ENCODE assay signal across 22 cellular contexts in the genomic region with DNA sequence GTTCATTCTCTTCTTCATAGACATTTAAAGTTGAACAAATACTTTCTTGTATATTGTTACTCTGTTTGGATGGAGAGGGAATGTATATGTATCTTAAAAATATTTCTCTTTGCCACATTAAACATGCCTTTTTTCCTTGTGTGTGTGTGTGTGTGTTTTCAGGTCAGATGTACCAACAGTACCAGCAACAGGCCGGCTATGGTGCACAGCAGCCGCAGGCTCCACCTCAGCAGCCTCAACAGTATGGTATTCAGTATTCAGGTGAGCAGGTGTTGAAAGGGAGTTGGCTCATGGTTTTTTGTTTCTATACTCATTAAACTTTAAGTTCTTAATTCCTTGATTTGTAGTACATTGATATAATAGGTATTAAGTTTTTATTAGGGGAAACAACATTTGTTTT. TPM values are rescaled to one million over a fixed set of nuclear protein-coding genes. Genes with fewer than 3 reads are reported as not detected.
A peak's percentile ranks its signal among the peaks of the same experiment; 100 is the strongest.
DNase-seq lines count a peak whose midpoint lies in the region; ATAC-seq and TF ChIP-seq lines count a peak whose summit lies in the region.
"Had no signal": no experiment of that assay in that cellular context is flagged by ENCODE, and none has a peak within 500 bp of the region (broad histone marks: within the 10 kb centered on the region; RNA-seq: fewer than 3 reads in every experiment).

No MANE protein-coding gene starts in this region.

- ATAC-seq in right cardiac atrium (no peak), left cardiac atrium (no peak), WTC11 (no peak), foreskin keratinocyte (no peak), GM21447 (IDR thresholded peaks at IDR 0.05; ENCODE audit: unreplicated experiment) (no peak), body of pancreas (no peak)
- ATAC-seq: GM12878, HCT116 had no signal

- no peaks in the 10 kb centered on the region for H3K4me1 Mint-ChIP-seq in WTC11
- H3K4me1 Mint-ChIP-seq: B cell; CD4-positive, CD25-positive, alpha-beta regulatory T cell had no signal

- no peaks in the 10 kb centered on the region for H3K9me3 ChIP-seq in right cardiac atrium (ENCODE audit: control insufficient read depth, low read length)
- H3K9me3 ChIP-seq in osteoblast (ENCODE audit: low read depth, low read length): no peaks in the 10 kb centered on the region
- H3K9me3 ChIP-seq in body of pancreas: no peaks in the 10 kb centered on the region
- H3K9me3 ChIP-seq: BLaER1 had no signal

- H3K27ac ChIP-seq in right cardiac atrium (ENCODE audit: low read length): peak overlapping the region; percentile 45
- H3K27ac ChIP-seq in osteoblast (ENCODE audit: low read depth, low read length): peak overlapping the region; percentile 4
- no peak overlapping the region for H3K27ac ChIP-seq in foreskin keratinocyte
- H3K27ac ChIP-seq in body of pancreas: no peak overlapping the region
- H3K27ac ChIP-seq: 22Rv1, BLaER1, C4-2B, GM23248 had no signal

- DNase-seq in right cardiac atrium: no peak
- no peak for DNase-seq in left cardiac atrium
- DNase-seq in WTC11 (ENCODE audit: low spot score): no peak
- DNase-seq in osteoblast (ENCODE audit: insufficient read length, low spot score, missing footprints): no peak
- no peak for DNase-seq in foreskin keratinocyte
- DNase-seq in NCI-H2196 (lab: John Stamatoyannopoulos, UW; ENCODE audit: unreplicated experiment): no peak
- DNase-seq in body of pancreas: no peak
- DNase-seq: CD4-positive, CD25-positive, alpha-beta regulatory T cell; CD8-positive, alpha-beta memory T cell; DMS 273 treated with DMSO at 0.1 percent for 48 hours; DMS79; EL; GDM1; GM23248; H9 had no signal

- H3K4me1 ChIP-seq in right cardiac atrium (ENCODE audit: control insufficient read depth, insufficient read depth, low read length): peaks cover 1% of the 10 kb centered on the region
- H3K4me1 ChIP-seq in osteoblast (ENCODE audit: insufficient read depth, low read length): peaks cover 4% of the 10 kb centered on the region
- H3K4me1 ChIP-seq in foreskin keratinocyte: no peaks in the 10 kb centered on the region
- H3K4me1 ChIP-seq in body of pancreas: no peaks in the 10 kb centered on the region
- H3K4me1 ChIP-seq: BLaER1 had no signal

- H4K20me1 ChIP-seq in osteoblast (ENCODE audit: insufficient read depth, low read length): peaks cover 4% of the 10 kb centered on the region

- intact Hi-C loops in right cardiac atrium (cut with DNase I): no loop called here
- intact Hi-C loops in left cardiac atrium (cut with DNase I): no loop called here
- intact Hi-C loops in body of pancreas (cut with DNase I): loop anchor here (10.0 kb wide), 1 partner anchor 450 kb away; no protein-coding TSS in a partner anchor

- CTCF ChIA-PET in WTC11 (lab: Charles Lee): no interaction called here

- H3K27me3 Mint-ChIP-seq in WTC11 (ENCODE audit: low read depth): no peaks in the 10 kb centered on the region
- H3K27me3 Mint-ChIP-seq: B cell; CD4-positive, CD25-positive, alpha-beta regulatory T cell had no signal

- 92% methylated on average over 2 of the region's 2 CpGs for WGBS in right cardiac atrium
- 97 to 100% methylated on average over 2 of the region's 2 CpGs for WGBS in body of pancreas, 2 donors

- no peak overlapping the region for H3K4me3 Mint-ChIP-seq in WTC11
- H3K4me3 Mint-ChIP-seq: B cell; CD4-positive, CD25-positive, alpha-beta regulatory T cell; CD8-positive, alpha-beta memory T cell; H9 had no signal

- peaks cover 13% of the 10 kb centered on the region for H3K79me2 ChIP-seq in osteoblast (ENCODE audit: insufficient read depth, low read length)

- H3K36me3 Mint-ChIP-seq in WTC11: peaks cover 48% of the 10 kb centered on the region

- TF ChIP-seq CTCF in WTC11 (IDR thresholded peaks at IDR 0.05) (no peak), osteoblast (IDR thresholded peaks at IDR 0.05; ENCODE audit: extremely low read depth, low read depth, low read length) (no peak), foreskin keratinocyte (conservative IDR thresholded peaks at IDR 0.05) (no peak), body of pancreas (IDR thresholded peaks at IDR 0.05) (no peak)

- H3K27ac Mint-ChIP-seq in WTC11: 0 out of 2 replicates have a peak overlapping the region, but pooled peaks have one; percentile 20
- H3K27ac Mint-ChIP-seq: B cell had no signal

- no peak overlapping the region for H2AFZ ChIP-seq in osteoblast (ENCODE audit: low read length)
- H2AFZ ChIP-seq: GM23248 had no signal

- no peak for TF ChIP-seq POLR2A in body of pancreas (IDR thresholded peaks at IDR 0.05)

- H3K9me3 Mint-ChIP-seq in WTC11: no peaks in the 10 kb centered on the region
- H3K9me3 Mint-ChIP-seq: CD4-positive, CD25-positive, alpha-beta regulatory T cell; CD8-positive, alpha-beta memory T cell; H9 had no signal

- H3K36me3 ChIP-seq in osteoblast (ENCODE audit: insufficient read depth, low read length): peaks cover 89% of the 10 kb centered on the region
- peaks cover 13 to 19% of the 10 kb centered on the region in 2 donors for H3K36me3 ChIP-seq in body of pancreas (replicated peaks in 1 of 2; ENCODE audit: insufficient read depth in 1 of 2, low read depth in 2 of 2)

- no peaks in the 10 kb centered on the region for H3K27me3 ChIP-seq in right cardiac atrium (ENCODE audit: control insufficient read depth, insufficient read depth)
- H3K27me3 ChIP-seq in osteoblast (ENCODE audit: insufficient read depth, low read length): no peaks in the 10 kb centered on the region
- no peaks in the 10 kb centered on the region for H3K27me3 ChIP-seq in foreskin keratinocyte
- no peaks in the 10 kb centered on the region for H3K27me3 ChIP-seq in body of pancreas
- H3K27me3 ChIP-seq: BLaER1 had no signal

- no peak overlapping the region for H3K4me3 ChIP-seq in right cardiac atrium (ENCODE audit: low read length)
- no peak overlapping the region for H3K4me3 ChIP-seq in osteoblast (ENCODE audit: insufficient read depth, low read length)
- H3K4me3 ChIP-seq in body of pancreas: no peak overlapping the region
- H3K4me3 ChIP-seq: BLaER1, GM12878, GM23248 had no signal

- no peak overlapping the region for H3K4me2 ChIP-seq in osteoblast (ENCODE audit: insufficient read depth, low read length)
- H3K4me2 ChIP-seq: BLaER1 had no signal

- POLR2A ChIA-PET in WTC11 (lab: Charles Lee): no interaction called here

TF ChIP-seq in WTC11, 78 proteins besides CTCF, POLR2A, EP300 and RAD21:
- TF ChIP-seq JUN (CRISPR knock-in tag; IDR thresholded peaks at IDR 0.05) (no peak), CBFB (CRISPR knock-in tag; IDR thresholded peaks at IDR 0.05; ENCODE audit: low read depth) (no peak), PREB (CRISPR knock-in tag; IDR thresholded peaks at IDR 0.05; ENCODE audit: borderline replicate concordance) (no peak), ELF4 (CRISPR knock-in tag; IDR thresholded peaks at IDR 0.05; ENCODE audit: low read depth) (no peak), TEAD1 (CRISPR knock-in tag; IDR thresholded peaks at IDR 0.05) (no peak)
- TF ChIP-seq, protein P1, sequence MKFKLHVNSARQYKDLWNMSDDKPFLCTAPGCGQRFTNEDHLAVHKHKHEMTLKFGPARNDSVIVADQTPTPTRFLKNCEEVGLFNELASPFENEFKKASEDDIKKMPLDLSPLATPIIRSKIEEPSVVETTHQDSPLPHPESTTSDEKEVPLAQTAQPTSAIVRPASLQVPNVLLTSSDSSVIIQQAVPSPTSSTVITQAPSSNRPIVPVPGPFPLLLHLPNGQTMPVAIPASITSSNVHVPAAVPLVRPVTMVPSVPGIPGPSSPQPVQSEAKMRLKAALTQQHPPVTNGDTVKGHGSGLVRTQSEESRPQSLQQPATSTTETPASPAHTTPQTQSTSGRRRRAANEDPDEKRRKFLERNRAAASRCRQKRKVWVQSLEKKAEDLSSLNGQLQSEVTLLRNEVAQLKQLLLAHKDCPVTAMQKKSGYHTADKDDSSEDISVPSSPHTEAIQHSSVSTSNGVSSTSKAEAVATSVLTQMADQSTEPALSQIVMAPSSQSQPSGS (CRISPR knock-in tag; IDR thresholded peaks at IDR 0.05; ENCODE audit: borderline replicate concordance, low read depth): no peak

RNA-seq across cellular contexts. Expression of gene TFG, which starts 35.4 kb away (rescaled TPM):
- total RNA-seq in right cardiac atrium: 10 to 100 TPM; 81.6 to 98.6 (median 88.2) TPM
- 89.0 TPM for polyA plus RNA-seq in right cardiac atrium
- total RNA-seq in left cardiac atrium: 10 to 100 TPM; 86.5 to 93.9 TPM
- total RNA-seq in WTC11 (2021): 64.9 to 68.4 TPM (median 66.9 TPM) in 3 replicates
- 81.4 and 89.0 TPM in 2 replicates for total RNA-seq in osteoblast
- 124 and 133 TPM in 2 replicates for total RNA-seq in foreskin keratinocyte
- 151 and 155 TPM in 2 replicates for polyA plus RNA-seq in foreskin keratinocyte
- total RNA-seq in body of pancreas: 10 to 100 TPM; 46.1 to 55.8 TPM

Comparison
In these comparisons a context has a peak if more than half of its experiments do, and no peak if none do; other contexts are left out.
1. H3K27ac ChIP-seq: peak in right cardiac atrium (single experiment) and osteoblast (single experiment); none in foreskin keratinocyte (single experiment) and body of pancreas (0 of 4).